8 cellular contexts compared by ENCODE assay signal in the genomic region with DNA sequence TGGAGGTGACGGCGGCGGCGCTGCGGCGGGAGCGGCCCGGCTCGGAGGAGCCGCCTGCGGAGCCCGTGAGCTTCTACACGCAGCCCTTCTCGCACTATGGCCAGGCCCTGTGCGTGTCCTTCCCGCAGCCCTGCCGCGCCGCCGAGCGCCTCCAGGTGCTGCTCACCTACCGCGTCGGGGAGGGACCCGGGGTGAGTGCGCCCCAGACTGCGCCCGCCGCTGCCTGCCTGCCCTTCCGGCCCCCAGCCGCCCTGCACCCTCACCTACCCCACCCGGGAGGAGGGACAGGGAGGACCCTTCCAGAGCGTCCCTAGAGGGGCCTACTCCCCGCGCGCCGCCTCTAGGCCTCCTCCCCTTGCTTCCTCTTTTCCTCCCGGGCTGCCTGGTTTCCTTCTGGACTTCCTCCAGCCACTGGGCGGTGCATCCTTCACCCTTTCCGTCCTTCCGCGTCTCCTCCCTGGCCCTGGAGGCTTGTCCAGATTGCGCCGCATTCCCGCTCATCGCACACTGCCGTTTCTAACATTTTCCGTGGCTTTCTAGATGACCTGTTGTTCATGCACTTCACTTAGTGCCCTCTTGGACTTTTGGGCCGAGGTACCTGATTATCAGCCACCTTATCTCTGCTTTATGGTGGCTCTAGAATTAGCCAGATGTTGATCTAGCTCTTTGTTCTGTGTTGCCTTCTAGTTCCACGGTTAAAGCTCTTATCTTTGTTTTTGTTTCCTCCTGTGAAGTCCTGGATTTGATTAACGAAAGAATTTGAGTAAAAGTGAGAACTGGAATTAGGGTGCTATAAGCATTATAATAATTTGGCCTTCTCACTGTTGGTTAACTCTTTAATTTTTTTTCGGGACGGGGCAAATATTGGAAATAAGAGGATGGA. TPM values are rescaled to one million over a fixed set of nuclear protein-coding genes. Genes with fewer than 3 reads are reported as not detected.
DNase-seq lines count a peak whose midpoint lies in the region; ATAC-seq and TF ChIP-seq lines count a peak whose summit lies in the region.

No MANE protein-coding gene starts in this region.

- H3K36me3 ChIP-seq in gastroesophageal sphincter (no peaks in the 10 kb centered on the region), thymus (ENCODE audit: control insufficient read depth, insufficient read depth) (no peaks in the 10 kb centered on the region)

- DNase-seq in EH (ENCODE audit: low read depth), result peak; percentile 90
- DNase-seq in Jurkat, Clone E6-1 (ENCODE audit: low read depth, low spot score), result peak; percentile 18
- DNase-seq in SIG-M5 treated with dmso at 0.1 percent for 504 hours (lab: John Stamatoyannopoulos, UW; ENCODE audit: unreplicated experiment), result peak; percentile 90
- DNase-seq in activated naive CD4-positive, alpha-beta T cell treated with Interleukin-2 at 50 U/mL for 16 hours, result peak; percentile 58
- DNase-seq in nucleus accumbens (lab: John Stamatoyannopoulos, UW), result peak in 43 of 56 donors; percentile 9 to 68 (median 48)

- TF ChIP-seq CTCF in gastroesophageal sphincter (IDR thresholded peaks at IDR 0.05), result peak in 3 of 4 experiments; percentile 25 to 39 (median 33)

- H3K9me3 ChIP-seq in gastroesophageal sphincter (no peaks in the 10 kb centered on the region), thymus (ENCODE audit: control insufficient read depth) (no peaks in the 10 kb centered on the region)

- H3K27ac ChIP-seq in gastroesophageal sphincter (peak overlapping the region; percentile 55 to 95 (median 93)), thymus (ENCODE audit: low read depth) (peak overlapping the region; percentile 75)

- TF ChIP-seq EP300 in gastroesophageal sphincter (IDR thresholded peaks at IDR 0.05), result no peak

- WGBS in gastroesophageal sphincter (ENCODE audit: low coverage in 1 of 2), 2 donors, result 4 to 5% methylated on average over 16 to 18 of the region's 53 CpGs
- 5% methylated on average over 53 of the region's 53 CpGs for WGBS in thymus

- H3K4me3 ChIP-seq in Jurkat, Clone E6-1 (ENCODE audit: low read length), result peak overlapping the region; percentile 60
- H3K4me3 ChIP-seq in gastroesophageal sphincter, result peak overlapping the region; percentile 69 to 90
- H3K4me3 ChIP-seq in thymus (ENCODE audit: low read length), result peak overlapping the region; percentile 64

- ATAC-seq in GM21717 (IDR thresholded peaks at IDR 0.05; ENCODE audit: unreplicated experiment) (peak; percentile 70), gastroesophageal sphincter (peak; percentile 86)

- H3K27me3 ChIP-seq in gastroesophageal sphincter (no peaks in the 10 kb centered on the region), thymus (ENCODE audit: control insufficient read depth, insufficient read depth) (no peaks in the 10 kb centered on the region)

- peak in 1 of 2 donors; percentile 5 for TF ChIP-seq POLR2A in gastroesophageal sphincter (IDR thresholded peaks at IDR 0.05)

- H3K4me1 ChIP-seq in gastroesophageal sphincter (peaks cover 0 to 27% (median 3%) of the 10 kb centered on the region in 3 donors), thymus (ENCODE audit: control insufficient read depth, insufficient read depth, low read length) (peaks cover 3% of the 10 kb centered on the region)

RNA-seq across cellular contexts. Expression of a gene that starts 0.7 kb away (rescaled TPM):
- polyA plus RNA-seq in Jurkat, Clone E6-1 (2012; ENCODE audit: insufficient read depth, insufficient read length), result 54.0 TPM
- 10 to 100 TPM; 23.0 to 40.0 (median 34.7) TPM for total RNA-seq in gastroesophageal sphincter
- polyA plus RNA-seq in thymus, result 39.7 TPM

RNA-seq across cellular contexts. Expression of a gene that starts 27.2 kb away (rescaled TPM):
- not detected for polyA plus RNA-seq in Jurkat, Clone E6-1 (2012; ENCODE audit: insufficient read depth, insufficient read length)
- total RNA-seq in gastroesophageal sphincter, result 10 to 100 TPM in 1 of 4 donors, under 1 TPM in 3; 0.54 to 30.6 (median 0.74) TPM
- 13.6 TPM for polyA plus RNA-seq in thymus

RNA-seq across cellular contexts. Expression of a gene that starts 27.9 kb away (rescaled TPM):
- polyA plus RNA-seq in Jurkat, Clone E6-1 (2012; ENCODE audit: insufficient read depth, insufficient read length), result 97.1 TPM
- total RNA-seq in gastroesophageal sphincter, result 10 to 100 TPM; 37.8 to 40.9 (median 38.5) TPM
- polyA plus RNA-seq in thymus, result 48.9 TPM

RNA-seq across cellular contexts. Expression of a gene that starts 36.8 kb away (rescaled TPM):
- not detected for polyA plus RNA-seq in Jurkat, Clone E6-1 (2012; ENCODE audit: insufficient read depth, insufficient read length)
- 1,000 to 10,000 TPM; 1,267 to 1,570 (median 1,475) TPM for total RNA-seq in gastroesophageal sphincter
- polyA plus RNA-seq in thymus, result 17.1 TPM

Comparison
In these comparisons a context has a peak if more than half of its experiments do, and no peak if none do; other contexts are left out.
1. Peak in every context shown above with its lines: DNase-seq, ATAC-seq, H3K4me3 ChIP-seq and H3K27ac ChIP-seq.
2. DNase-seq: peak in every context shown above with its lines; median percentile 90 in EH; 90 in SIG-M5 treated with dmso at 0.1 percent for 504 hours; 58 in activated naive CD4-positive, alpha-beta T cell treated with Interleukin-2 at 50 U/mL for 16 hours; 48 in nucleus accumbens; 18 in Jurkat, Clone E6-1.